ENCODE assay signal across 15 cellular contexts in genomic region chr16:53673189-53673588, GRCh38. TPM values are rescaled to one million over a fixed set of nuclear protein-coding genes. Genes with fewer than 3 reads are reported as not detected.
DNase-seq lines count a peak whose midpoint lies in the region; ATAC-seq, FAIRE-seq and TF ChIP-seq lines count a peak whose summit lies in the region.
"Had no signal": no experiment of that assay in that cellular context is flagged by ENCODE, and none has a peak within 500 bp of the region (broad histone marks: within the 10 kb centered on the region; RNA-seq: fewer than 3 reads in every experiment).

No MANE protein-coding gene starts in this region.

- peaks cover 1% of the 10 kb centered on the region for H3K4me1 Mint-ChIP-seq in astrocyte (ENCODE audit: low read depth, unreplicated experiment)
- H3K4me1 Mint-ChIP-seq: CD8-positive, alpha-beta memory T cell; IgD-negative memory B cell had no signal

- H3K4me3 Mint-ChIP-seq in astrocyte (ENCODE audit: unreplicated experiment), result no peak overlapping the region
- H3K4me3 Mint-ChIP-seq: CD8-positive, alpha-beta memory T cell; HFFc6; IgD-negative memory B cell had no signal

- no peaks in the 10 kb centered on the region for H3K36me3 Mint-ChIP-seq in astrocyte (ENCODE audit: low read depth, unreplicated experiment)

- no peak overlapping the region for H2AFZ ChIP-seq in astrocyte (ENCODE audit: low read depth, low read length)

- H3K9me3 ChIP-seq in astrocyte (ENCODE audit: insufficient read depth, low read depth, low read length), result no peaks in the 10 kb centered on the region
- H3K9me3 ChIP-seq: BLaER1 had no signal

- no peak for ATAC-seq in stimulated activated naive CD8-positive, alpha-beta T cell treated with anti-CD3 and anti-CD28 coated beads, Interleukin-15, Interleukin-2, amounts not matched to agents 100 U/mL and 50 U/mL, for 24 hours
- no peak for ATAC-seq in HG02610 (IDR thresholded peaks at IDR 0.05; ENCODE audit: unreplicated experiment)

- H3K27me3 ChIP-seq in astrocyte (ENCODE audit: insufficient read depth, low read length), result no peaks in the 10 kb centered on the region
- H3K27me3 ChIP-seq: BLaER1 had no signal

- no peaks in the 10 kb centered on the region for H3K79me2 ChIP-seq in astrocyte (ENCODE audit: insufficient read depth, low read length)

- H3K27ac ChIP-seq in 22Rv1, result peak overlapping the region; percentile 63
- no peak overlapping the region for H3K27ac ChIP-seq in astrocyte (ENCODE audit: low read depth, low read length)
- H3K27ac ChIP-seq: BLaER1 had no signal

- no peak overlapping the region for H3K27ac Mint-ChIP-seq in astrocyte (ENCODE audit: unreplicated experiment)
- H3K27ac Mint-ChIP-seq: CD8-positive, alpha-beta memory T cell; HFFc6; IgD-negative memory B cell had no signal

- peaks cover 5% of the 10 kb centered on the region for H3K36me3 ChIP-seq in astrocyte (ENCODE audit: insufficient read depth, low read length)
- H3K36me3 ChIP-seq: BLaER1 had no signal

- H3K9ac ChIP-seq in astrocyte (ENCODE audit: low read length), result no peak overlapping the region
- H3K9ac ChIP-seq: BLaER1 had no signal

- DNase-seq in AG20443 (ENCODE audit: low spot score) (peak; percentile 13), astrocyte (ENCODE audit: low read depth) (peak; percentile 22), fibroblast of gingiva (ENCODE audit: low read depth) (peak; percentile 1), RKO (ENCODE audit: low spot score) (no peak), urothelium cell line (ENCODE audit: low spot score) (no peak)
- DNase-seq in stimulated activated naive CD8-positive, alpha-beta T cell treated with anti-CD3 and anti-CD28 coated beads, Interleukin-15, Interleukin-2, amounts not matched to agents 100 U/mL and 50 U/mL, for 24 hours, result no peak
- DNase-seq: AML-193; CD8-positive, alpha-beta memory T cell; GF-D8; HCEC 1CT; HFFc6 had no signal

- peak; percentile 41 for FAIRE-seq in astrocyte (lab: Jason Lieb, UNC)
- no peak for FAIRE-seq in urothelium cell line (lab: Jason Lieb, UNC)

- H3K9me3 Mint-ChIP-seq in astrocyte (ENCODE audit: unreplicated experiment), result no peaks in the 10 kb centered on the region
- H3K9me3 Mint-ChIP-seq: CD8-positive, alpha-beta memory T cell; HFFc6; IgD-negative memory B cell had no signal

- no peaks in the 10 kb centered on the region for H3K4me1 ChIP-seq in astrocyte (ENCODE audit: insufficient read depth, low read length)
- H3K4me1 ChIP-seq: BLaER1 had no signal

- no peak overlapping the region for H3K4me2 ChIP-seq in astrocyte (ENCODE audit: low read length)
- H3K4me2 ChIP-seq: BLaER1 had no signal

- TF ChIP-seq CTCF in 22Rv1 (IDR thresholded peaks at IDR 0.05) (no peak), astrocyte (IDR thresholded peaks at IDR 0.05; ENCODE audit: insufficient read depth, low read depth, low read length) (no peak)

- no peaks in the 10 kb centered on the region for H3K27me3 Mint-ChIP-seq in astrocyte (ENCODE audit: low read depth, unreplicated experiment)
- H3K27me3 Mint-ChIP-seq: CD8-positive, alpha-beta memory T cell; IgD-negative memory B cell had no signal

- H4K20me1 ChIP-seq in astrocyte (ENCODE audit: insufficient read depth, low read length), result no peaks in the 10 kb centered on the region
- H4K20me1 ChIP-seq: BLaER1 had no signal

- no peak overlapping the region for H3K4me3 ChIP-seq in astrocyte (ENCODE audit: insufficient read depth, low read depth, low read length)
- H3K4me3 ChIP-seq: BLaER1 had no signal

RNA-seq across cellular contexts. Expression of gene RPGRIP1L, which starts 30.5 kb away (rescaled TPM):
- total RNA-seq in astrocyte, result 16.8 and 18.1 TPM in 2 replicates

RNA-seq across cellular contexts. Expression of gene FTO, which starts 30.8 kb away (rescaled TPM):
- 73.1 and 80.1 TPM in 2 replicates for total RNA-seq in astrocyte

Comparison
In these comparisons a context has a peak if more than half of its experiments do, and no peak if none do; other contexts are left out.
1. DNase-seq: peak in AG20443 (single experiment), astrocyte (single experiment) and fibroblast of gingiva (single experiment); none in RKO (single experiment), urothelium cell line (single experiment) and stimulated activated naive CD8-positive, alpha-beta T cell treated with anti-CD3 and anti-CD28 coated beads, Interleukin-15, Interleukin-2, amounts not matched to agents 100 U/mL and 50 U/mL, for 24 hours (single experiment).